Comparison of ENCODE assay signal across 1 cellular context in the genomic region with DNA sequence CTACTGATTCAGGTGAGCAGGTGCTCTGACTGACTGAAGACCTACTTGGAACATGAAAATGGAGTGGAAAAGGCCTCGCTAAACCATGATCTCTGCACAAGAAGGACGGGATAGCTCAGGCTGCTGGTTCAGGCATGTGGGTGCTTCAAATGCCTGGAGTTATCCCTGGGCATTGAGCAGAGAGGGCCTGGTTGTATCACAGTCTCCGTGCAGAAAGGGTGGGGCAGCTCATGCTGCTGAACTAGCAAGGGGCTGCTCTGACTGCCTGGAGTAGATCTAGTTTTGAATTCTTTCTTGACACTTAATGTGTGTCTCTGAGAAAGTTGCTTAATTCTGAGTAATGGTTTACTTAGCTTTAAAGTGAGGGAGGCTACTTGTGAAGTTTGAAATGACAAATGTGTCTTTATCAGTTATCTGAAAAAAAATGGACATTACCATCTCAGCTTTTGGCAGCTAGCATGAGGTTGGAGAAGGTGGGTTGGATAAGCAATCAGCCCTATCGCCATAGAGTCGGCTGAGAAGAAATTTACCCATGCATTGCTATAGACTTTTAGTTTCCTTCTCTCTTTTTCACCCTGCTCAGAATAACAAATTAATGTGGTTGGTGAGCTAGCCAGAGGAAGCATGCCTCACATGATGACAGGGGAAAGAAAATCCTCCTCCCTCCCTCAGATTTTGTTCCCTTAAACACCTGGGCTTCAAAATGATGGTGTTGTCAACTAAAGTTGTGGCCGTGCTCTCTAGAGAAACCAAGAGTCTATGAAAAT.
TF ChIP-seq lines count a peak whose summit lies in the region.

No MANE protein-coding gene starts in this region.

TF ChIP-seq in GM23338, 12 proteins besides CTCF, POLR2A, EP300 and RAD21:
- TF ChIP-seq STAT1 (IDR thresholded peaks at IDR 0.05; ENCODE audit: unreplicated experiment) (no peak), CREB1 (CRISPR knock-in tag; IDR thresholded peaks at IDR 0.05; ENCODE audit: low read depth) (no peak)
TF ChIP-seq in GM23338: peak in this region for 0.
